In the genomic region with DNA sequence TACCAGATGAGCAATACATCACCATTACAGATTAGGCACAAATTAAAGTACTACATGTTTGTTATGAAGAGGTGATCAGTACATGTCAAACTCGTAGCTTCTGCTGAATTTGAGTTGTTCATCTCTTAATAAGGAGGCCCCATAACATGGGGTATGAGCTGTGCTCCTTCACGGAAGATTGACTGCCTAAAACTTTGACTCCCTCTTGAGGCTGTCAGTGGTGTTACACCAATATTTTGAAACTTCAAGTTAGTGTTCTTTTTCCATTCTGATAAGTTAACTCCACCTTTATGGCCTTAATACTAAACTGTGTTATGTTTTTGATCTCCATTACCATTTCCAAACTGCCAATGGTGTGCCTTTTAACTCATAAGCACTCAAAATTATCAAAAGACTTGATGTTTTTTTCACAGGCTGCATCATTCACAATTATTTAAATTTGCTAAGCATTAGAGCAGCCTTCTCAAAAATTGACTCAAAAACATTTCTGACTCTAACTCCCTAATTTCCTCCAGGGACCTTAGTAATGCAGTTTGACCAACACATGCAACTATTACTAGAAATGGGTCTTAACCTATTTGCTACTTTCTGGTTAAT, we compare ENCODE assay signal across 2 cellular contexts.
TF ChIP-seq lines count a peak whose summit lies in the region.

No MANE protein-coding gene starts in this region.

TF ChIP-seq in GM12891, 5 proteins besides CTCF, POLR2A, EP300 and RAD21:
- TF ChIP-seq SPI1 (IDR thresholded peaks at IDR 0.05; ENCODE audit: low read depth, low read length) = no peak
- no peak for TF ChIP-seq TAF1 (IDR thresholded peaks at IDR 0.05; ENCODE audit: low read depth, low read length)
- no peak for TF ChIP-seq POLR2AphosphoS5 (IDR thresholded peaks at IDR 0.05; ENCODE audit: low read depth, low read length)
- TF ChIP-seq PAX5 (IDR thresholded peaks at IDR 0.05; ENCODE audit: insufficient read depth, low read length, severe bottlenecking) = peak; percentile 23
- TF ChIP-seq POU2F2 (IDR thresholded peaks at IDR 0.05; ENCODE audit: low read depth, low read length) = no peak

TF ChIP-seq in H1, 55 proteins besides CTCF, POLR2A, EP300 and RAD21:
- TF ChIP-seq POU5F1 (IDR thresholded peaks at IDR 0.05; ENCODE audit: low read depth, low read length) (no peak), TAF1 (IDR thresholded peaks at IDR 0.05; ENCODE audit: low read depth, low read length) (no peak), TCF12 (IDR thresholded peaks at IDR 0.05; ENCODE audit: low read depth, low read length) (no peak)
- TF ChIP-seq, protein P1, sequence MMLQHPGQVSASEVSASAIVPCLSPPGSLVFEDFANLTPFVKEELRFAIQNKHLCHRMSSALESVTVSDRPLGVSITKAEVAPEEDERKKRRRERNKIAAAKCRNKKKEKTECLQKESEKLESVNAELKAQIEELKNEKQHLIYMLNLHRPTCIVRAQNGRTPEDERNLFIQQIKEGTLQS (IDR thresholded peaks at IDR 0.05; ENCODE audit: insufficient read depth, low read depth, low read length) = no peak
- TF ChIP-seq, protein P2, sequence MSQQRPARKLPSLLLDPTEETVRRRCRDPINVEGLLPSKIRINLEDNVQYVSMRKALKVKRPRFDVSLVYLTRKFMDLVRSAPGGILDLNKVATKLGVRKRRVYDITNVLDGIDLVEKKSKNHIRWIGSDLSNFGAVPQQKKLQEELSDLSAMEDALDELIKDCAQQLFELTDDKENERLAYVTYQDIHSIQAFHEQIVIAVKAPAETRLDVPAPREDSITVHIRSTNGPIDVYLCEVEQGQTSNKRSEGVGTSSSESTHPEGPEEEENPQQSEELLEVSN (IDR thresholded peaks at IDR 0.05) = no peak
